8 cellular contexts compared by ENCODE assay signal in genomic region chr7:92717982-92718716, GRCh38.
DNase-seq lines count a peak whose midpoint lies in the region; ATAC-seq and TF ChIP-seq lines count a peak whose summit lies in the region.

No MANE protein-coding gene starts in this region.

- peaks cover 0 to 2% (median 0%) of the 10 kb centered on the region in 7 donors for H3K9me3 Mint-ChIP-seq in CD4-positive, CD25-positive, alpha-beta regulatory T cell
- H3K9me3 Mint-ChIP-seq in natural killer cell, result no peaks in the 10 kb centered on the region
- H3K9me3 Mint-ChIP-seq in stimulated activated naive CD8-positive, alpha-beta T cell treated with anti-CD3 and anti-CD28 coated beads, Interleukin-15, amount 100 ng/mL, for 72 hours, result no peaks in the 10 kb centered on the region

- H3K27me3 ChIP-seq in CD4-positive, CD25-positive, alpha-beta regulatory T cell (ENCODE audit: control insufficient read depth, insufficient read depth, low read length), result no peaks in the 10 kb centered on the region
- no peaks in the 10 kb centered on the region for H3K27me3 ChIP-seq in BE2C

- H3K27me3 Mint-ChIP-seq in CD4-positive, CD25-positive, alpha-beta regulatory T cell, result no peaks in the 10 kb centered on the region
- H3K27me3 Mint-ChIP-seq in natural killer cell (ENCODE audit: low read depth in 2 of 2), result no peaks in the 10 kb centered on the region
- no peaks in the 10 kb centered on the region for H3K27me3 Mint-ChIP-seq in stimulated activated naive CD8-positive, alpha-beta T cell treated with anti-CD3 and anti-CD28 coated beads, Interleukin-15, amount 100 ng/mL, for 72 hours

- TF ChIP-seq CTCF in epithelial cell of esophagus (IDR thresholded peaks at IDR 0.05; ENCODE audit: insufficient read depth, low read depth, low read length, missing control alignments) (no peak), natural killer cell (IDR thresholded peaks at IDR 0.05) (no peak), BE2C (IDR thresholded peaks at IDR 0.05; ENCODE audit: low read depth, low read length) (no peak)

- intact Hi-C loops in natural killer cell (cut with micrococcal nuclease), result loop anchor here (1.0 kb wide), 2 partner anchors 97 to 114 kb away; no protein-coding TSS in a partner anchor

- H3K36me3 Mint-ChIP-seq in CD4-positive, CD25-positive, alpha-beta regulatory T cell, result peaks cover 14% of the 10 kb centered on the region
- H3K36me3 Mint-ChIP-seq in natural killer cell, result no peaks in the 10 kb centered on the region

- H3K36me3 ChIP-seq in CD4-positive, CD25-positive, alpha-beta regulatory T cell (ENCODE audit: control insufficient read depth, insufficient read depth, low read length), result no peaks in the 10 kb centered on the region
- H3K36me3 ChIP-seq in BE2C, result peaks cover 18% of the 10 kb centered on the region

- peaks cover 9% of the 10 kb centered on the region for H3K4me1 ChIP-seq in CD4-positive, CD25-positive, alpha-beta regulatory T cell (ENCODE audit: control insufficient read depth, insufficient read depth, low read length, poor library complexity, severe bottlenecking)
- peaks cover 3% of the 10 kb centered on the region for H3K4me1 ChIP-seq in BE2C

- ATAC-seq in CD4-positive, CD25-positive, alpha-beta regulatory T cell (ENCODE audit: low read depth in 2 of 2), result peak; percentile 86 to 87
- peak; percentile 55 for ATAC-seq in GM21576 (IDR thresholded peaks at IDR 0.05; ENCODE audit: unreplicated experiment)
- peak; percentile 89 to 92 (median 91) for ATAC-seq in natural killer cell
- peak; percentile 96 for ATAC-seq in stimulated activated naive CD8-positive, alpha-beta T cell treated with anti-CD3 and anti-CD28 coated beads, Interleukin-15, amount 100 ng/mL, for 72 hours

- peak overlapping the region; percentile 81 to 94 (median 90) for H3K4me3 Mint-ChIP-seq in CD4-positive, CD25-positive, alpha-beta regulatory T cell
- H3K4me3 Mint-ChIP-seq in natural killer cell, result peak overlapping the region; percentile 78
- peak overlapping the region; percentile 44 to 56 for H3K4me3 Mint-ChIP-seq in stimulated activated naive CD8-positive, alpha-beta T cell treated with anti-CD3 and anti-CD28 coated beads, Interleukin-15, amount 100 ng/mL, for 72 hours

- peak; percentile 6 to 86 (median 52) for DNase-seq in CD4-positive, CD25-positive, alpha-beta regulatory T cell
- DNase-seq in NCI-H2029 (lab: John Stamatoyannopoulos, UW) (peak; percentile 84), epithelial cell of esophagus (ENCODE audit: low read depth) (peak; percentile 74), natural killer cell (peak; percentile 44), BE2C (no peak)
- DNase-seq in activated CD8-positive, alpha-beta memory T cell treated with anti-CD3 and anti-CD28 coated beads for 24 hours, result peak; percentile 71
- peak; percentile 31 to 65 for DNase-seq in stimulated activated naive CD8-positive, alpha-beta T cell treated with anti-CD3 and anti-CD28 coated beads, Interleukin-15, amount 100 ng/mL, for 72 hours

- no peaks in the 10 kb centered on the region for H3K9me3 ChIP-seq in CD4-positive, CD25-positive, alpha-beta regulatory T cell (ENCODE audit: control insufficient read depth in 2 of 2, low read length in 2 of 2)
- H3K9me3 ChIP-seq in BE2C, result no peaks in the 10 kb centered on the region

- peak overlapping the region; percentile 86 for H3K4me3 ChIP-seq in CD4-positive, CD25-positive, alpha-beta regulatory T cell (ENCODE audit: low read depth, low read length)
- H3K4me3 ChIP-seq in epithelial cell of esophagus (ENCODE audit: low read length) (peak overlapping the region; percentile 20), BE2C (ENCODE audit: low read depth, low read length) (no peak overlapping the region)

- no peak overlapping the region for H3K27ac ChIP-seq in CD4-positive, CD25-positive, alpha-beta regulatory T cell (ENCODE audit: insufficient read depth, low read length, poor library complexity, severe bottlenecking)

- H3K4me1 Mint-ChIP-seq in CD4-positive, CD25-positive, alpha-beta regulatory T cell, result peaks cover 7 to 35% (median 25%) of the 10 kb centered on the region in 4 donors
- peaks cover 25 to 47% of the 10 kb centered on the region in 2 donors for H3K4me1 Mint-ChIP-seq in natural killer cell
- peaks cover 59% of the 10 kb centered on the region for H3K4me1 Mint-ChIP-seq in stimulated activated naive CD8-positive, alpha-beta T cell treated with anti-CD3 and anti-CD28 coated beads, Interleukin-15, amount 100 ng/mL, for 72 hours

- peak overlapping the region; percentile 86 to 97 (median 94) for H3K27ac Mint-ChIP-seq in CD4-positive, CD25-positive, alpha-beta regulatory T cell
- peak overlapping the region; percentile 84 for H3K27ac Mint-ChIP-seq in natural killer cell
- H3K27ac Mint-ChIP-seq in stimulated activated naive CD8-positive, alpha-beta T cell treated with anti-CD3 and anti-CD28 coated beads, Interleukin-15, amount 100 ng/mL, for 72 hours, result peak overlapping the region; percentile 32 to 92
